ENCODE assay signal across 8 cellular contexts in the genomic region with DNA sequence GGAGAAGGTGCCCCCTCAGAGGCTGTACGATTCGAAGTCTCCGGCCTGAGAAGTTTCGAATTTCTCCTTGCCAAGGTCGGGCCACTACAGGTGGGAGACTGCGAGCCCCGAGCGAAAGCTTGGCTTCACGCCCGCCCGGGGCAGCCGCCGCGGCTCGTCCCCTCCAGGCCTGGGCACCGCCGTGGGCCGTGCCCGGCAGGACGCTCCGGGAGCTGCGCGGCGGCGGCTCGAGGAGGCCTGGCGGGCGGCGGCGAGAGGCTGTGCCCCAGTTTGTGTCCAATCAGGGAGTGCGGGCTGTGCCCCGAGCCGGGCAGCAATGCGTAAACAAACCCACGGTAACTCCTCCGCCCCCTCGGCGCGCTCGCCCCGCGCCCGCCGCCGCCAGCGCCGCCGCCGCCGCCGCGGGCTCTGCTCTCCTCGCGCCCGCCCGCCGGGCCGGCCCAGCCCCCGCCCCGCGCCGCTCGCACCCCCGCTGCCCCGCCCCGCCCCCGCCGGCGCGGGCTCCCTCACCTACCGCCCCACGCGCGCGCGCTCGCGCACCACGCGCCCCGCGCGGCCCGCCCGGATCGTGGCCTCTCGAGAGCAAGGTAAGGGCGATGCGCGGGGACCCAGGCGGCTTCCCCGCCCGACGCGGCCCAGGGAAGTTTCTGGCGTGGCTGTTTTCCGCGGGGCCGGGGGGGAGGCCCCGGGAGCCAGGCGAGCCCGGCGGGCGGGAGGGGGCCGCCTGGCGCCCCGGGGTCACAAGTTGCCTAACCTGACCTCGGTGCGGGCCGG. TPM values are rescaled to one million over a fixed set of nuclear protein-coding genes. Genes with fewer than 3 reads are reported as not detected.
DNase-seq lines count a peak whose midpoint lies in the region; ATAC-seq lines count a peak whose summit lies in the region.

No MANE protein-coding gene starts in this region.

- H3K36me3 ChIP-seq in endocrine pancreas (ENCODE audit: control insufficient read depth, insufficient read depth, low read length) (no peaks in the 10 kb centered on the region), mesendoderm (ENCODE audit: control insufficient read depth, insufficient read depth, low read length) (no peaks in the 10 kb centered on the region)

- H3K4me3 ChIP-seq in endocrine pancreas (ENCODE audit: control insufficient read depth, insufficient read depth, low read length) (no peak overlapping the region), mesendoderm (ENCODE audit: low read length) (peak overlapping the region; percentile 23)

- no peaks in the 10 kb centered on the region for H3K4me1 ChIP-seq in endocrine pancreas (ENCODE audit: control insufficient read depth, insufficient read depth, low read length)
- H3K4me1 ChIP-seq in mesendoderm (ENCODE audit: control insufficient read depth, low read depth, low read length), result no peaks in the 10 kb centered on the region

- no peak overlapping the region for H2BK15ac ChIP-seq in mesendoderm (replicated peaks; ENCODE audit: low read depth)

- peak overlapping the region; percentile 98 for H3K9ac ChIP-seq in endocrine pancreas (ENCODE audit: control insufficient read depth, insufficient read depth, low read length)
- H3K9ac ChIP-seq in mesendoderm (ENCODE audit: low read length), result peak overlapping the region; percentile 59

- H3K27me3 ChIP-seq in endocrine pancreas (ENCODE audit: control insufficient read depth, insufficient read depth, low read length) (no peaks in the 10 kb centered on the region), mesendoderm (ENCODE audit: insufficient read depth, low read length, poor library complexity) (peaks cover 45% of the 10 kb centered on the region)

- peak; percentile 46 for ATAC-seq in HG02884 (IDR thresholded peaks at IDR 0.05; ENCODE audit: unreplicated experiment)

- H3K56ac ChIP-seq in mesendoderm (ENCODE audit: low read length), result peak overlapping the region; percentile 72

- H3K4me2 ChIP-seq in mesendoderm (ENCODE audit: low read length), result peak overlapping the region; percentile 66

- no peak overlapping the region for H4K8ac ChIP-seq in mesendoderm (ENCODE audit: low read depth, low read length)

- no peak overlapping the region for H3K27ac ChIP-seq in mesendoderm (ENCODE audit: low read depth, low read length)

- DNase-seq in NCI-H82 (lab: John Stamatoyannopoulos, UW), result peak; percentile 60
- no peak for DNase-seq in NCI-H82 treated with DMSO at 0.1 percent for 48 hours (lab: John Stamatoyannopoulos, UW; ENCODE audit: unreplicated experiment)
- peak; percentile 19 for DNase-seq in NCI-H345 treated with DMSO at 0.1 percent for 48 hours (lab: John Stamatoyannopoulos, UW; ENCODE audit: unreplicated experiment)
- DNase-seq in activated CD8-positive, alpha-beta memory T cell treated with anti-CD3 and anti-CD28 coated beads, Interleukin-2, amount 50 U/mL, for 48 hours, result peak; percentile 81
- DNase-seq in mesendoderm, result no peak
- peak; percentile 67 for DNase-seq in stimulated activated CD8-positive, alpha-beta memory T cell treated with anti-CD3 and anti-CD28 coated beads, Interleukin-12 subunit alpha, Interleukin-12 subunit beta, amount 100 ng/mL, for 1 hour (ENCODE audit: low read depth)

- H3K79me1 ChIP-seq in mesendoderm (ENCODE audit: low read length), result no peaks in the 10 kb centered on the region

- H3K4ac ChIP-seq in mesendoderm (ENCODE audit: low read depth, low read length), result no peak overlapping the region

- H3K18ac ChIP-seq in mesendoderm (ENCODE audit: low read length), result peak overlapping the region; percentile 81

- H4K5ac ChIP-seq in mesendoderm (ENCODE audit: low read length), result no peak overlapping the region

- no peaks in the 10 kb centered on the region for H3K9me3 ChIP-seq in endocrine pancreas (ENCODE audit: control insufficient read depth, low read length)

- no peak overlapping the region for H2BK5ac ChIP-seq in mesendoderm (ENCODE audit: low read length)

- no CpG with 5 or more reads among the region's 110 CpGs for WGBS in mesendoderm (ENCODE audit: extremely low coverage, insufficient coverage, low lambda C conversion rate)

- no peaks in the 10 kb centered on the region for H3K79me2 ChIP-seq in mesendoderm (ENCODE audit: control insufficient read depth, insufficient read depth, low read length)

- peak overlapping the region; percentile 24 for H3K23ac ChIP-seq in mesendoderm (ENCODE audit: low read length)

- H2BK120ac ChIP-seq in mesendoderm (ENCODE audit: low read depth, low read length), result no peak overlapping the region

- H2AK5ac ChIP-seq in mesendoderm (ENCODE audit: low read length), result no peak overlapping the region

RNA-seq across cellular contexts. Expression of a gene that starts 57.8 kb away (rescaled TPM):
- 10.6 TPM for polyA plus RNA-seq in mesendoderm (2013, experiment 1 of 2)
- 11.0 TPM for polyA plus RNA-seq in mesendoderm (2013, experiment 2 of 2)

Comparison
In these comparisons a context has a peak if more than half of its experiments do, and no peak if none do; other contexts are left out.
1. DNase-seq: peak in NCI-H82 (single experiment), NCI-H345 treated with DMSO at 0.1 percent for 48 hours (single experiment), activated CD8-positive, alpha-beta memory T cell treated with anti-CD3 and anti-CD28 coated beads, Interleukin-2, amount 50 U/mL, for 48 hours (single experiment) and stimulated activated CD8-positive, alpha-beta memory T cell treated with anti-CD3 and anti-CD28 coated beads, Interleukin-12 subunit alpha, Interleukin-12 subunit beta, amount 100 ng/mL, for 1 hour (single experiment); none in NCI-H82 treated with DMSO at 0.1 percent for 48 hours (single experiment) and mesendoderm (single experiment).